23 cellular contexts compared by ENCODE assay signal in genomic region chr2:215780891-215781290, GRCh38.
"Had no signal": no experiment of that assay in that cellular context is flagged by ENCODE, and none has a peak within 500 bp of the region (broad histone marks: within the 10 kb centered on the region; RNA-seq: fewer than 3 reads in every experiment).

No MANE protein-coding gene starts in this region.

- H3K27ac ChIP-seq: coronary artery, neutrophil, ovary, tibial artery, upper lobe of left lung had no signal

- H3K36me3 ChIP-seq: gastroesophageal sphincter, neutrophil, ovary, tibial artery, upper lobe of left lung had no signal

- FAIRE-seq: endothelial cell of umbilical vein had no signal

- H3K27me3 ChIP-seq: gastroesophageal sphincter, ovary, tibial artery, upper lobe of left lung had no signal

- H3K4me3 ChIP-seq: coronary artery, gastroesophageal sphincter, lung, ovary, tibial artery, upper lobe of left lung had no signal

- H3K4me1 ChIP-seq: upper lobe of left lung had no signal

- ATAC-seq: gastroesophageal sphincter; left colon; left ventricle myocardium superior; naive thymus-derived CD4-positive, alpha-beta T cell; right cardiac atrium; stimulated activated effector memory CD8-positive, alpha-beta T cell treated with anti-CD3 and anti-CD28 coated beads, Interleukin-12 subunit alpha, Interleukin-12 subunit beta, amount 100 ng/mL, for 72 hours; stimulated activated naive CD8-positive, alpha-beta T cell treated with anti-CD3 and anti-CD28 coated beads, Interleukin-15, Interleukin-2, amounts not matched to agents 100 U/mL and 50 U/mL, for 24 hours had no signal

- H3K9me3 ChIP-seq: gastroesophageal sphincter, neutrophil, ovary, tibial artery, upper lobe of left lung had no signal

- DNase-seq: caudate nucleus; effector CD4-positive, alpha-beta T cell; endodermal cell; erythroblast; foreskin fibroblast; glutamatergic neuron; left colon; left ventricle myocardium superior; mesendoderm; naive thymus-derived CD4-positive, alpha-beta T cell; ovary; right cardiac atrium; stimulated activated CD4-positive, alpha-beta T cell treated with anti-CD3 and anti-CD28 coated beads, Interleukin-4, amount 100 ng/mL, for 1 hour; stimulated activated CD8-positive, alpha-beta memory T cell treated with anti-CD3 and anti-CD28 coated beads, Interleukin-4, amount 100 ng/mL, for 48 hours; stimulated activated naive CD8-positive, alpha-beta T cell treated with anti-CD3 and anti-CD28 coated beads, Interleukin-15, Interleukin-2, amounts not matched to agents 100 U/mL and 50 U/mL, for 24 hours; tibial artery; upper lobe of left lung had no signal
